Comparison of ENCODE assay signal across 21 cellular contexts in the genomic region with DNA sequence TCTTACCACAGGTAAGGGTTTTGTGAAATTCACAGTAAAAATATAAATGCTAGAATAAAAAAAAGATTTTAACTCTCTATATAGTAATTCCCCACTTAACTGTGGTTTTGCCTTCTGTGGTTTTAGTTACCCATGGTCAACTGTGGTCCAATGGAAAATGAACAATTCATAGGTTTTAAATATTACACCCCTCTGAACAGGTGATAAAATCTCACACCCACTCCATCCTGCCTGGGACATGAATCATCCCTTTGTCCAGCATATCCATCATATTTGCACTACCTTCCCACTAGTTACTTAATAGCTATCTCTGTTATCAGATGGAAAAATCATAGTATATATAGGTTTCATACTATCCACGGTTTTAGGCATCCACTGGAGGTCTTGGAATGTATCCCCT. TPM values are rescaled to one million over a fixed set of nuclear protein-coding genes. Genes with fewer than 3 reads are reported as not detected.
A peak's percentile ranks its signal among the peaks of the same experiment; 100 is the strongest.
DNase-seq lines count a peak whose midpoint lies in the region; ATAC-seq, FAIRE-seq and TF ChIP-seq lines count a peak whose summit lies in the region.
"Had no signal": no experiment of that assay in that cellular context is flagged by ENCODE, and none has a peak within 500 bp of the region (broad histone marks: within the 10 kb centered on the region; RNA-seq: fewer than 3 reads in every experiment).

No MANE protein-coding gene starts in this region.

- no peak overlapping the region for H3K9ac ChIP-seq in K562 (ENCODE audit: insufficient read depth in 1 of 2, low read depth in 2 of 2, low read length in 2 of 2)
- H3K9ac ChIP-seq: BLaER1 treated with 17β-estradiol and CSF1 and Interleukin-3, amounts not matched to agents 10 nM and 100 nM had no signal

- H3K4me3 Mint-ChIP-seq in Calu3 (ENCODE audit: low read depth, unreplicated experiment): no peak overlapping the region
- H3K4me3 Mint-ChIP-seq: WTC11 had no signal

- no peak overlapping the region for H2AFZ ChIP-seq in K562 (ENCODE audit: low read depth, low read length)

- FAIRE-seq in K562 (lab: Jason Lieb, UNC): no peak
- FAIRE-seq: kidney had no signal

- H3K4me1 ChIP-seq in K562 (replicated peaks in 1 of 2; ENCODE audit: control insufficient read depth in 2 of 2, insufficient read depth in 2 of 2, low read length in 2 of 2) (no peaks in the 10 kb centered on the region), spleen (peaks cover 0 to 12% (median 0%) of the 10 kb centered on the region in 6 donors)
- H3K4me1 ChIP-seq: body of pancreas, esophagus squamous epithelium, upper lobe of right lung had no signal

- WGBS in K562 (ENCODE audit: insufficient coverage, low coverage, missing lambda C conversion rate): 19% methylated on average over 1 of the region's 1 CpG
- WGBS in spleen, 5 donors: 69 to 82% (median 75%) methylated on average over 1 of the region's 1 CpG

- TF ChIP-seq CTCF in Calu3 (IDR thresholded peaks at IDR 0.05; ENCODE audit: unreplicated experiment) (no peak), K562 (IDR thresholded peaks at IDR 0.05 in 2 of 3, conservative IDR thresholded peaks at IDR 0.05 in 1 of 3; ENCODE audit: insufficient read depth in 2 of 3, low read depth in 1 of 3, low read length in 3 of 3) (no peak), spleen (IDR thresholded peaks at IDR 0.05 in 8 of 11, conservative IDR thresholded peaks at IDR 0.05 in 3 of 11) (no peak)

- H3K36me3 ChIP-seq in K562 (ENCODE audit: control insufficient read depth, insufficient read depth, low read length): peaks cover 11% of the 10 kb centered on the region; the same call in 1 of the 3 replicates
- H3K36me3 ChIP-seq in spleen: peaks cover 0 to 18% (median 2%) of the 10 kb centered on the region in 6 donors

- no peaks in the 10 kb centered on the region for H3K4me1 Mint-ChIP-seq in Calu3 (ENCODE audit: low read depth, unreplicated experiment)

- TF ChIP-seq POLR2A in K562 (conservative IDR thresholded peaks at IDR 0.05) (no peak), spleen (IDR thresholded peaks at IDR 0.05) (no peak)

- no peak overlapping the region for H3K4me3 ChIP-seq in K562
- H3K4me3 ChIP-seq in spleen: no peak overlapping the region
- H3K4me3 ChIP-seq: BLaER1 treated with 17β-estradiol and CSF1 and Interleukin-3, amounts not matched to agents 10 nM and 100 nM; body of pancreas; esophagus squamous epithelium; MG63; upper lobe of right lung had no signal

- TF ChIP-seq EP300 in K562 (IDR thresholded peaks at IDR 0.05; ENCODE audit: low read length): no peak

- BruUV-seq in Calu3 (replicated peaks; lab: Mats Ljungman, UMichigan) (no TSS peak), K562 (replicated peaks; lab: Mats Ljungman, UMichigan) (no TSS peak)

- in situ Hi-C loops in K562 (cut with MboI): no loop called here

- ATAC-seq in K562: no peak
- ATAC-seq: body of pancreas, upper lobe of right lung, WTC11 had no signal

- H3K9me1 ChIP-seq in K562 (ENCODE audit: control insufficient read depth, insufficient read depth, low read length): no peaks in the 10 kb centered on the region

- no peak overlapping the region for H3K27ac Mint-ChIP-seq in Calu3 (ENCODE audit: unreplicated experiment)
- H3K27ac Mint-ChIP-seq: WTC11 had no signal

- H3K9me3 ChIP-seq in K562 (replicated peaks; ENCODE audit: control insufficient read depth, insufficient read depth, low read depth, low read length) (no peaks in the 10 kb centered on the region), spleen (no peaks in the 10 kb centered on the region)
- H3K9me3 ChIP-seq: BLaER1 treated with 17β-estradiol and CSF1 and Interleukin-3, amounts not matched to agents 10 nM and 100 nM; body of pancreas; esophagus squamous epithelium; MG63; upper lobe of right lung had no signal

- peaks cover 5% of the 10 kb centered on the region for H3K36me3 Mint-ChIP-seq in Calu3 (ENCODE audit: insufficient read depth, unreplicated experiment)

- TF ChIP-seq RAD21 in K562 (CRISPR knock-in tag; conservative IDR thresholded peaks at IDR 0.05 in 1 of 2, IDR thresholded peaks at IDR 0.05 in 1 of 2): no peak

- H3K27ac ChIP-seq in K562 (ENCODE audit: extremely low read depth, low read depth, low read length): no peak overlapping the region
- no peak overlapping the region for H3K27ac ChIP-seq in spleen
- H3K27ac ChIP-seq: BLaER1 treated with 17β-estradiol and CSF1 and Interleukin-3, amounts not matched to agents 10 nM and 100 nM; body of pancreas; esophagus squamous epithelium; upper lobe of right lung had no signal

- POLR2A ChIA-PET in K562 (lab: Yijun Ruan, JAX): no interaction called here

- CTCF ChIA-PET in Calu3 (lab: Charles Lee) (no interaction called here), K562 (lab: Yijun Ruan, JAX; ENCODE audit: low intra/inter-chr PET ratio) (no interaction called here)

- DNase-seq in Calu3 (peak; percentile 6), LHCN-M2 (ENCODE audit: low read depth) (peak; percentile 65), K562 (ENCODE audit: extremely low read depth in 1 of 4, low spot score in 3 of 4) (no peak), kidney tubule cell (ENCODE audit: low spot score) (peak; percentile 66), NCI-H510A treated with DMSO at 0.1 percent for 48 hours (lab: John Stamatoyannopoulos, UW) (no peak), NCI-H1694 (lab: John Stamatoyannopoulos, UW) (no peak), spleen (no peak), H4 (ENCODE audit: low spot score) (no peak)
- DNase-seq: activated CD4-positive, alpha-beta T cell treated with anti-CD3 and anti-CD28 coated beads, Interleukin-2, amount 50 U/mL, for 1 hour; activated effector memory CD4-positive, alpha-beta T cell treated with Interleukin-2 at 50 U/mL for 16 hours; body of pancreas; esophagus squamous epithelium; kidney; MG63; NCI-H1417; NCI-H446 treated with DMSO at 0.1 percent for 48 hours; SHP77; T1000; upper lobe of right lung had no signal

- H3K79me2 ChIP-seq in K562 (ENCODE audit: control insufficient read depth, insufficient read depth, low read length): no peaks in the 10 kb centered on the region

- no peak overlapping the region for H3K4me2 ChIP-seq in K562 (ENCODE audit: insufficient read depth, low read length)
- H3K4me2 ChIP-seq: BLaER1 treated with 17β-estradiol and CSF1 and Interleukin-3, amounts not matched to agents 10 nM and 100 nM had no signal

- H3K9me3 Mint-ChIP-seq in Calu3 (ENCODE audit: low read depth, unreplicated experiment): no peaks in the 10 kb centered on the region
- H3K9me3 Mint-ChIP-seq: WTC11 had no signal

- no peaks in the 10 kb centered on the region for H3K27me3 ChIP-seq in K562 (ENCODE audit: control insufficient read depth in 2 of 2, insufficient read depth in 2 of 2, low read length in 2 of 2)
- no peaks in the 10 kb centered on the region for H3K27me3 ChIP-seq in spleen (replicated peaks in 1 of 7)
- H3K27me3 ChIP-seq: BLaER1 treated with 17β-estradiol and CSF1 and Interleukin-3, amounts not matched to agents 10 nM and 100 nM; body of pancreas; esophagus squamous epithelium; MG63; upper lobe of right lung had no signal

- no peaks in the 10 kb centered on the region for H4K20me1 ChIP-seq in K562 (replicated peaks; ENCODE audit: control insufficient read depth, insufficient read depth, low read length)

- H3K27me3 Mint-ChIP-seq in Calu3 (ENCODE audit: unreplicated experiment): no peaks in the 10 kb centered on the region

- intact Hi-C loops in Calu3 (cut with micrococcal nuclease; ENCODE audit: unreplicated experiment) (no loop called here), K562 (cut with micrococcal nuclease) (no loop called here), spleen (cut with DNase I; ENCODE audit: low total_unique reads) (no loop called here)

RNA-seq across cellular contexts. Expression of a gene that starts 49.2 kb away (rescaled TPM):
- total RNA-seq in Calu3 (2022): 62.9 and 69.4 TPM in 2 replicates
- total RNA-seq in LHCN-M2 (2014; rRNA removed): 53.1 and 55.3 TPM in 2 replicates
- polyA plus RNA-seq in LHCN-M2 (2012): 37.2 TPM
- total RNA-seq in K562 (2011; cell fraction: chromatin; rRNA removed; ENCODE audit: low replicate concordance): 5.1 and 15.8 TPM in 2 replicates
- 2.6 and 3.2 TPM in 2 replicates for total RNA-seq in K562 (2011; cell fraction: nucleolus; rRNA removed)
- 4.5 and 7.9 TPM in 2 replicates for total RNA-seq in K562 (2011; cell fraction: nucleoplasm; rRNA removed)
- total RNA-seq in K562 (2014; rRNA removed): 30.2 and 31.4 TPM in 2 replicates
- total RNA-seq in K562 (2014; rRNA removed; fragmentation: Illumina TruSeq; extraction: Trizol): 41.1 and 46.3 TPM in 2 replicates
- total RNA-seq in K562 (2015; rRNA removed; fragmentation: Illumina TruSeq; extraction: Trizol): 39.5 and 41.0 TPM in 2 replicates
- total RNA-seq in K562 (2021): 33.6 and 37.6 TPM in 2 replicates
- polyA plus RNA-seq in K562 (2011; rRNA removed): 6.8 and 10.9 TPM in 2 replicates
- 0.24 and 2.7 TPM in 2 replicates for polyA plus RNA-seq in K562 (2011; cell fraction: cytosol; rRNA removed)
- polyA plus RNA-seq in K562 (2011; cell fraction: nucleus; rRNA removed): 0.82 and 4.2 TPM in 2 replicates
- 21.3 and 25.2 TPM in 2 replicates for polyA plus RNA-seq in K562 (2012)
- 34.4 and 42.0 TPM in 2 replicates for polyA plus RNA-seq in K562 (2014; fragmentation: Illumina TruSeq; extraction: Trizol)
- 1 to 10 TPM; 6.7 to 7.5 TPM for polyA plus RNA-seq in K562 (2014; fragmentation: Nextera tagmentation; extraction: Ambion mirVana)
- 16.8 and 27.7 TPM in 2 replicates for polyA plus RNA-seq in K562 (2014; rRNA removed)
- polyA minus RNA-seq in K562 (2011; rRNA and poly(A)+ RNA removed): 4.3 and 13.1 TPM in 2 replicates
- 7.0 and 7.6 TPM in 2 replicates for polyA minus RNA-seq in K562 (2011; cell fraction: cytosol; rRNA and poly(A)+ RNA removed)
- polyA minus RNA-seq in K562 (2011; cell fraction: nucleus; rRNA and poly(A)+ RNA removed): 0.54 and 6.2 TPM in 2 replicates
- 10 to 100 TPM; 16.8 to 35.1 (median 22.8) TPM for total RNA-seq in spleen
- 1 to 10 TPM; 4.6 to 8.3 (median 5.0) TPM for polyA plus RNA-seq in spleen
- 37.5 and 40.6 TPM in 2 replicates for total RNA-seq in H4 (2014; rRNA removed; shearing (Covaris generic))

RNA-seq across cellular contexts. Expression of a gene that starts 50.9 kb away (rescaled TPM):
- total RNA-seq in Calu3 (2022) (not detected in 2 replicates), LHCN-M2 (2014; rRNA removed) (not detected in 2 replicates), K562 (2014; rRNA removed) (1.8 and 3.3 TPM in 2 replicates), K562 (2014; rRNA removed; fragmentation: Illumina TruSeq; extraction: Trizol) (4.4 and 4.6 TPM in 2 replicates), K562 (2015; rRNA removed; fragmentation: Illumina TruSeq; extraction: Trizol) (1.1 and 1.3 TPM in 2 replicates), K562 (2021) (2.7 and 4.1 TPM in 2 replicates), spleen (10 to 100 TPM in 5 of 7 donors, 1 to 10 TPM in 2; 7.0 to 15.0 (median 12.2) TPM)
- polyA plus RNA-seq in LHCN-M2 (2012): 0.04 TPM
- 3.2 and 5.4 TPM in 2 replicates for total RNA-seq in K562 (2011; cell fraction: chromatin; rRNA removed; ENCODE audit: low replicate concordance)
- total RNA-seq in K562 (2011; cell fraction: nucleolus; rRNA removed): 2.3 and 3.0 TPM in 2 replicates
- total RNA-seq in K562 (2011; cell fraction: nucleoplasm; rRNA removed): 1.7 and 2.9 TPM in 2 replicates
- polyA plus RNA-seq in K562 (2011; rRNA removed) (1.0 and 6.1 TPM in 2 replicates), K562 (2014; fragmentation: Illumina TruSeq; extraction: Trizol) (3.5 and 4.4 TPM in 2 replicates), K562 (2014; fragmentation: Nextera tagmentation; extraction: Ambion mirVana) (1 to 10 TPM; 5.2 to 5.6 TPM), K562 (2014; rRNA removed) (2.9 and 4.5 TPM in 2 replicates), spleen (1 to 10 TPM; 4.5 to 5.9 (median 5.5) TPM)
- 0.34 and 2.9 TPM in 2 replicates for polyA plus RNA-seq in K562 (2011; cell fraction: cytosol; rRNA removed)
- polyA plus RNA-seq in K562 (2011; cell fraction: nucleus; rRNA removed): 1.5 and 9.2 TPM in 2 replicates
- polyA plus RNA-seq in K562 (2012): 2.7 and 34.9 TPM in 2 replicates
- 0.35 and 2.2 TPM in 2 replicates for polyA minus RNA-seq in K562 (2011; rRNA and poly(A)+ RNA removed)
- polyA minus RNA-seq in K562 (2011; cell fraction: cytosol; rRNA and poly(A)+ RNA removed): 1.0 TPM in 1 of 2 replicates, not detected in the other
- 0.54 and 4.1 TPM in 2 replicates for polyA minus RNA-seq in K562 (2011; cell fraction: nucleus; rRNA and poly(A)+ RNA removed)
- 0.04 TPM in 1 of 2 replicates, not detected in the other for total RNA-seq in H4 (2014; rRNA removed; shearing (Covaris generic))

Comparison
In these comparisons a context has a peak if more than half of its experiments do, and no peak if none do; other contexts are left out.
1. DNase-seq: peak in Calu3 (single experiment), LHCN-M2 (single experiment) and kidney tubule cell (single experiment); none in K562 (0 of 4), NCI-H510A treated with DMSO at 0.1 percent for 48 hours (single experiment), NCI-H1694 (single experiment), spleen (single experiment) and H4 (single experiment).